In genomic region chr6:74577619-74578018, GRCh38 we compare ENCODE assay signal across 11 cellular contexts.
DNase-seq lines count a peak whose midpoint lies in the region; ATAC-seq, FAIRE-seq and TF ChIP-seq lines count a peak whose summit lies in the region.
"Had no signal": no experiment of that assay in that cellular context is flagged by ENCODE, and none has a peak within 500 bp of the region (broad histone marks: within the 10 kb centered on the region; RNA-seq: fewer than 3 reads in every experiment).

No MANE protein-coding gene starts in this region.

- no peak overlapping the region for H3K27ac Mint-ChIP-seq in mesothelial cell of epicardium
- H3K27ac Mint-ChIP-seq: activated naive CD4-positive, alpha-beta T cell treated with anti-CD3 and anti-CD28 coated beads, Interleukin-2, amount 50 U/mL, for 72 hours had no signal

- no peak for TF ChIP-seq POLR2A in GM12891 (IDR thresholded peaks at IDR 0.05; ENCODE audit: low read depth, low read length)

- H3K4me3 Mint-ChIP-seq in mesothelial cell of epicardium = no peak overlapping the region

- H3K9me3 Mint-ChIP-seq in mesothelial cell of epicardium = no peaks in the 10 kb centered on the region
- H3K9me3 Mint-ChIP-seq: activated naive CD4-positive, alpha-beta T cell treated with anti-CD3 and anti-CD28 coated beads, Interleukin-2, amount 50 U/mL, for 72 hours had no signal

- no peaks in the 10 kb centered on the region for H3K36me3 Mint-ChIP-seq in mesothelial cell of epicardium
- H3K36me3 Mint-ChIP-seq: activated naive CD4-positive, alpha-beta T cell treated with anti-CD3 and anti-CD28 coated beads, Interleukin-2, amount 50 U/mL, for 72 hours had no signal

- no peak for TF ChIP-seq CTCF in mesothelial cell of epicardium (IDR thresholded peaks at IDR 0.05; ENCODE audit: unreplicated experiment)

- ATAC-seq in GM19455 (IDR thresholded peaks at IDR 0.05; ENCODE audit: unreplicated experiment) = peak; percentile 83
- peak; percentile 86 for ATAC-seq in HG02885 (IDR thresholded peaks at IDR 0.05; ENCODE audit: poor library complexity, unreplicated experiment)
- ATAC-seq: activated naive CD4-positive, alpha-beta T cell treated with anti-CD3 and anti-CD28 coated beads, Interleukin-2, amount 50 U/mL, for 72 hours had no signal

- H3K27me3 Mint-ChIP-seq in mesothelial cell of epicardium (ENCODE audit: low read depth) = no peaks in the 10 kb centered on the region

- peaks cover 3% of the 10 kb centered on the region for H3K4me1 Mint-ChIP-seq in mesothelial cell of epicardium

- FAIRE-seq in GM12891 (lab: Jason Lieb, UNC) = peak; percentile 47

- DNase-seq in GM12891 (ENCODE audit: insufficient read length, low spot score) = no peak
- DNase-seq in MV-4-11 (lab: John Stamatoyannopoulos, UW) = peak; percentile 27
- DNase-seq in NAMALWA (ENCODE audit: low spot score) = no peak
- no peak for DNase-seq in NCI-H2171 treated with DMSO at 0.1 percent for 48 hours (lab: John Stamatoyannopoulos, UW)
- DNase-seq in islet precursor cell = no peak
- DNase-seq in mesothelial cell of epicardium (ENCODE audit: low spot score in 2 of 2, unreplicated experiment in 2 of 2) = no peak
- DNase-seq: effector memory CD4-positive, alpha-beta T cell; nucleus accumbens had no signal

TF ChIP-seq in GM12891, 5 proteins besides CTCF, POLR2A, EP300 and RAD21:
- TF ChIP-seq PAX5 (IDR thresholded peaks at IDR 0.05; ENCODE audit: insufficient read depth, low read length, severe bottlenecking) (no peak), POU2F2 (IDR thresholded peaks at IDR 0.05; ENCODE audit: low read depth, low read length) (0 out of 2 replicates have a peak, but pooled peaks have one; percentile 12), SPI1 (IDR thresholded peaks at IDR 0.05; ENCODE audit: low read depth, low read length) (peak; percentile 95)
